16 cellular contexts compared by ENCODE assay signal in genomic region chr11:64092119-64092760, GRCh38. TPM values are rescaled to one million over a fixed set of nuclear protein-coding genes. Genes with fewer than 3 reads are reported as not detected.
A peak's percentile ranks its signal among the peaks of the same experiment; 100 is the strongest.
DNase-seq lines count a peak whose midpoint lies in the region; ATAC-seq and TF ChIP-seq lines count a peak whose summit lies in the region.
"Had no signal": no experiment of that assay in that cellular context is flagged by ENCODE, and none has a peak within 500 bp of the region (broad histone marks: within the 10 kb centered on the region; RNA-seq: fewer than 3 reads in every experiment).

No MANE protein-coding gene starts in this region.

- intact Hi-C loops in lower lobe of right lung (cut with DNase I) (no loop called here), upper lobe of right lung (cut with DNase I) (no loop called here)
- intact Hi-C loops in activated CD4-positive, alpha-beta memory T cell treated with anti-CD3 and anti-CD28 coated beads for 36 hours (cut with micrococcal nuclease), result no loop called here

- H3K27ac ChIP-seq in WERI-Rb-1 (peak overlapping the region; percentile 29; the same call in 1 of the 2 replicates), lower lobe of right lung (no peak overlapping the region), upper lobe of right lung (no peak overlapping the region), foreskin keratinocyte (no peak overlapping the region)

- no peaks in the 10 kb centered on the region for H3K4me1 Mint-ChIP-seq in activated T-cell treated with anti-CD3 and anti-CD28 coated beads, Interleukin-2, amount 50 U/mL, for 72 hours (ENCODE audit: low read depth)
- H3K4me1 Mint-ChIP-seq in activated CD4-positive, alpha-beta memory T cell treated with anti-CD3 and anti-CD28 coated beads for 36 hours (ENCODE audit: low read depth), result peaks cover 6% of the 10 kb centered on the region

- no peaks in the 10 kb centered on the region for H3K9me3 ChIP-seq in WERI-Rb-1 (ENCODE audit: severe bottlenecking)
- H3K9me3 ChIP-seq in lower lobe of right lung, result no peaks in the 10 kb centered on the region
- no peaks in the 10 kb centered on the region for H3K9me3 ChIP-seq in upper lobe of right lung

- peak overlapping the region; percentile 6 for H3K27ac Mint-ChIP-seq in activated T-cell treated with anti-CD3 and anti-CD28 coated beads, Interleukin-2, amount 50 U/mL, for 72 hours
- no peak overlapping the region for H3K27ac Mint-ChIP-seq in activated CD4-positive, alpha-beta memory T cell treated with anti-CD3 and anti-CD28 coated beads for 36 hours
- H3K27ac Mint-ChIP-seq: T-helper 1 cell treated with Interleukin-12 subunit alpha and Interleukin-12 subunit beta and Interleukin-4 antibody, amounts not matched to agents 30 μg/mL and 1 μg/mL, for 36 hours had no signal

- H3K27me3 Mint-ChIP-seq in activated T-cell treated with anti-CD3 and anti-CD28 coated beads, Interleukin-2, amount 50 U/mL, for 72 hours (ENCODE audit: low read depth), result no peaks in the 10 kb centered on the region
- H3K27me3 Mint-ChIP-seq in activated CD4-positive, alpha-beta memory T cell treated with anti-CD3 and anti-CD28 coated beads for 36 hours, result no peaks in the 10 kb centered on the region

- H3K36me3 Mint-ChIP-seq in activated T-cell treated with anti-CD3 and anti-CD28 coated beads, Interleukin-2, amount 50 U/mL, for 72 hours (ENCODE audit: insufficient read depth in 2 of 2), result no peaks in the 10 kb centered on the region
- H3K36me3 Mint-ChIP-seq in activated CD4-positive, alpha-beta memory T cell treated with anti-CD3 and anti-CD28 coated beads for 36 hours, result no peaks in the 10 kb centered on the region

- POLR2A ChIA-PET in activated CD4-positive, alpha-beta memory T cell treated with anti-CD3 and anti-CD28 coated beads for 36 hours (lab: Charles Lee), result no interaction called here

- CTCF ChIA-PET in activated CD4-positive, alpha-beta memory T cell treated with anti-CD3 and anti-CD28 coated beads for 36 hours (lab: Charles Lee), result no interaction called here

- H3K4me3 Mint-ChIP-seq in activated T-cell treated with anti-CD3 and anti-CD28 coated beads, Interleukin-2, amount 50 U/mL, for 72 hours, result peak overlapping the region in 1 of 2 donors; percentile 3
- H3K4me3 Mint-ChIP-seq in activated CD4-positive, alpha-beta memory T cell treated with anti-CD3 and anti-CD28 coated beads for 36 hours, result no peak overlapping the region
- H3K4me3 Mint-ChIP-seq: T-helper 1 cell treated with Interleukin-12 subunit alpha and Interleukin-12 subunit beta and Interleukin-4 antibody, amounts not matched to agents 30 μg/mL and 1 μg/mL, for 36 hours had no signal

- no peak for DNase-seq in activated T-cell treated with anti-CD3 and anti-CD28 coated beads, Interleukin-2, amount 50 U/mL, for 72 hours
- no peak for DNase-seq in activated T-cell treated with anti-CD3 and anti-CD28 coated beads, Interleukin-2, amount 50 U/mL, for 1 hour
- DNase-seq in WERI-Rb-1, result no peak
- DNase-seq in lower lobe of right lung, result peak; percentile 72
- peak; percentile 74 for DNase-seq in upper lobe of right lung
- DNase-seq in foreskin keratinocyte, result no peak
- no peak for DNase-seq in activated CD4-positive, alpha-beta memory T cell treated with anti-CD3 and anti-CD28 coated beads for 36 hours
- DNase-seq: activated CD4-positive, alpha-beta T cell treated with anti-CD3 and anti-CD28 coated beads, Interleukin-2, amount 50 U/mL, for 4 hours; activated gamma-delta T cell treated with Interleukin-2 at 50 U/mL for 16 hours; NCI-H1092; RPMI8226 had no signal

- H3K27me3 ChIP-seq in WERI-Rb-1 (ENCODE audit: insufficient read depth, low read depth, severe bottlenecking), result no peaks in the 10 kb centered on the region
- no peaks in the 10 kb centered on the region for H3K27me3 ChIP-seq in lower lobe of right lung (ENCODE audit: low read depth)
- no peaks in the 10 kb centered on the region for H3K27me3 ChIP-seq in upper lobe of right lung
- peaks cover 33% of the 10 kb centered on the region for H3K27me3 ChIP-seq in foreskin keratinocyte

- peaks cover 36% of the 10 kb centered on the region for H3K4me1 ChIP-seq in lower lobe of right lung
- H3K4me1 ChIP-seq in upper lobe of right lung, result peaks cover 25% of the 10 kb centered on the region
- no peaks in the 10 kb centered on the region for H3K4me1 ChIP-seq in foreskin keratinocyte

- no peak for ATAC-seq in activated T-cell treated with anti-CD3 and anti-CD28 coated beads, Interleukin-2, amount 50 U/mL, for 72 hours (replicated peaks in 1 of 2)
- no peak for ATAC-seq in lower lobe of right lung
- peak; percentile 44 for ATAC-seq in upper lobe of right lung
- ATAC-seq in foreskin keratinocyte, result no peak
- no peak for ATAC-seq in HG03108 (IDR thresholded peaks at IDR 0.05; ENCODE audit: unreplicated experiment)

- H3K9me3 Mint-ChIP-seq in activated T-cell treated with anti-CD3 and anti-CD28 coated beads, Interleukin-2, amount 50 U/mL, for 72 hours, result no peaks in the 10 kb centered on the region
- no peaks in the 10 kb centered on the region for H3K9me3 Mint-ChIP-seq in activated CD4-positive, alpha-beta memory T cell treated with anti-CD3 and anti-CD28 coated beads for 36 hours
- H3K9me3 Mint-ChIP-seq: T-helper 1 cell treated with Interleukin-12 subunit alpha and Interleukin-12 subunit beta and Interleukin-4 antibody, amounts not matched to agents 30 μg/mL and 1 μg/mL, for 36 hours had no signal

- H3K36me3 ChIP-seq in WERI-Rb-1, result no peaks in the 10 kb centered on the region
- no peaks in the 10 kb centered on the region for H3K36me3 ChIP-seq in lower lobe of right lung
- H3K36me3 ChIP-seq in upper lobe of right lung, result no peaks in the 10 kb centered on the region

- TF ChIP-seq CTCF in WERI-Rb-1 (IDR thresholded peaks at IDR 0.05; ENCODE audit: low read depth, low read length) (no peak), lower lobe of right lung (IDR thresholded peaks at IDR 0.05) (no peak), upper lobe of right lung (IDR thresholded peaks at IDR 0.05) (no peak), foreskin keratinocyte (conservative IDR thresholded peaks at IDR 0.05) (no peak)

- H3K4me3 ChIP-seq in WERI-Rb-1 (ENCODE audit: low read depth, low read length), result no peak overlapping the region
- H3K4me3 ChIP-seq in lower lobe of right lung, result no peak overlapping the region
- H3K4me3 ChIP-seq in upper lobe of right lung, result no peak overlapping the region

RNA-seq across cellular contexts. Expression of gene FLRT1, which starts 56.5 kb away (rescaled TPM):
- 1 to 10 TPM in 1 of 2 donors, under 1 TPM in 1; 0.19 to 1.4 TPM for total RNA-seq in activated T-cell treated with anti-CD3 and anti-CD28 coated beads, Interleukin-2, amount 50 U/mL, for 72 hours
- total RNA-seq in lower lobe of right lung (not detected), upper lobe of right lung (not detected), foreskin keratinocyte (not detected in 2 replicates)
- polyA plus RNA-seq in foreskin keratinocyte, result not detected in 2 replicates
- under 1 TPM; 0.36 to 0.50 TPM for total RNA-seq in activated CD4-positive, alpha-beta memory T cell treated with anti-CD3 and anti-CD28 coated beads for 36 hours
- total RNA-seq: A172, glomerular endothelial cell, HT1080 had no signal

Comparison
In these comparisons a context has a peak if more than half of its experiments do, and no peak if none do; other contexts are left out.
1. DNase-seq: peak in lower lobe of right lung (single experiment) and upper lobe of right lung (single experiment); none in activated T-cell treated with anti-CD3 and anti-CD28 coated beads, Interleukin-2, amount 50 U/mL, for 72 hours (0 of 2), activated T-cell treated with anti-CD3 and anti-CD28 coated beads, Interleukin-2, amount 50 U/mL, for 1 hour (single experiment), WERI-Rb-1 (single experiment), foreskin keratinocyte (0 of 2) and activated CD4-positive, alpha-beta memory T cell treated with anti-CD3 and anti-CD28 coated beads for 36 hours (single experiment).